21 cellular contexts compared by ENCODE assay signal in the genomic region with DNA sequence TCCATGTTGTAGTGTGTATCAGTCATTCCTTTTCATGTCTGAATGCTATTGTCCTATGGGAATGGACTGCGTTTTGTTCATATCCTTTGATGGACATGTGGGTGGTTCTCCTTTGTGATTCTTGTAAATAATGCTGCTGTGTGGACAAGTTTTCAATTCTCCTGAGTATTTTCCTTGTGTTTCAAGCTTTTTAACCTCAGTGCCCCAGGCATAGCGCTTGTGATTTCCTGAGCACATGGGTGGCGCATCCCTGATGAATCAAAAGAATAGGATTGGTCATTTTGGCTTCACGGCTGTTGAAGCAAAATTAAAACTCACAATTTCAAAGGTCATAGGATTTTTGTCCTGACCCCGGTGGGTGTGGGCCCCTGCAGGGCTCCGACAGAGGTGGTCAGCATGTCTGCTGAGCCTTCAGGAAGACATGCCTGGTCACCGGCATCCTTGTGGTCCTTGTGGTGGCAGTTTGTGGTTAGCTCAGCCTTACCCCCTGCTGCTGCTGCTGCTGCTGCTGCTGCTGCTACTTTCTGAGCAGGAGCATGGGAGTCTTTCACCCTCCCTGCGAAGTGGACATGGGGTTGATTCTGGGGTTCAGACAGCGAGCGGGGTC. TPM values are rescaled to one million over a fixed set of nuclear protein-coding genes. Genes with fewer than 3 reads are reported as not detected.
DNase-seq lines count a peak whose midpoint lies in the region; ATAC-seq lines count a peak whose summit lies in the region.
"Had no signal": no experiment of that assay in that cellular context is flagged by ENCODE, and none has a peak within 500 bp of the region (broad histone marks: within the 10 kb centered on the region; RNA-seq: fewer than 3 reads in every experiment).

No MANE protein-coding gene starts in this region.

- in situ Hi-C loops in Caki2 (cut with HindIII; ENCODE audit: low pct_unique_long_range_greater_than_20kb, low sequenced_read_pairs), result no loop called here

- H3K27me3 Mint-ChIP-seq in activated T-cell treated with anti-CD3 and anti-CD28 coated beads, Interleukin-2, amount 50 U/mL, for 4 hours (ENCODE audit: low read depth), result peaks cover 8% of the 10 kb centered on the region

- no peak for ATAC-seq in GM21737 (IDR thresholded peaks at IDR 0.05; ENCODE audit: unreplicated experiment)
- ATAC-seq in activated T-cell treated with anti-CD3 and anti-CD28 coated beads, Interleukin-2, amount 50 U/mL, for 4 hours, result no peak
- ATAC-seq: sciatic nerve; stimulated activated naive B cell treated with anti-CD40 and anti-IgM and Interleukin-4, amounts not matched to agents 10 μg/mL and 1 μg/mL and 100 μg/mL, for 72 hours had no signal

- H3K4me1 Mint-ChIP-seq in activated T-cell treated with anti-CD3 and anti-CD28 coated beads, Interleukin-2, amount 50 U/mL, for 4 hours (ENCODE audit: low read depth), result no peaks in the 10 kb centered on the region
- H3K4me1 Mint-ChIP-seq: CD4-positive, alpha-beta memory T cell; stimulated activated naive B cell treated with anti-CD40 and anti-IgM and Interleukin-4, amounts not matched to agents 10 μg/mL and 1 μg/mL and 100 μg/mL, for 72 hours had no signal

- no peaks in the 10 kb centered on the region for H3K9me3 Mint-ChIP-seq in activated T-cell treated with anti-CD3 and anti-CD28 coated beads, Interleukin-2, amount 50 U/mL, for 4 hours
- H3K9me3 Mint-ChIP-seq: stimulated activated naive B cell treated with anti-CD40 and anti-IgM and Interleukin-4, amounts not matched to agents 10 μg/mL and 1 μg/mL and 100 μg/mL, for 72 hours had no signal

- H3K4me3 Mint-ChIP-seq in activated T-cell treated with anti-CD3 and anti-CD28 coated beads, Interleukin-2, amount 50 U/mL, for 4 hours, result no peak overlapping the region
- H3K4me3 Mint-ChIP-seq: CD4-positive, alpha-beta memory T cell; stimulated activated naive B cell treated with anti-CD40 and anti-IgM and Interleukin-4, amounts not matched to agents 10 μg/mL and 1 μg/mL and 100 μg/mL, for 72 hours had no signal

- DNase-seq in Caki2 (ENCODE audit: low read depth) (peak; percentile 17), HT1080 (ENCODE audit: low read depth) (peak; percentile 83), SW480 (ENCODE audit: low spot score) (peak; percentile 38), glomerular visceral epithelial cell (ENCODE audit: extremely low spot score) (peak; percentile 66), T-helper 9 cell (no peak), dedifferentiated amniotic fluid mesenchymal stem cell (ENCODE audit: extremely low spot score) (no peak)
- DNase-seq in activated T-cell treated with anti-CD3 and anti-CD28 coated beads, Interleukin-2, amount 50 U/mL, for 4 hours, result no peak
- DNase-seq: activated CD4-positive, alpha-beta T cell treated with anti-CD3 and anti-CD28 coated beads, Interleukin-2, amount 50 U/mL, for 4 hours; amniotic stem cell; CD4-positive, alpha-beta memory T cell; DMS79; heart left ventricle; MM.1S; NCI-H1694 treated with DMSO at 0.1 percent for 48 hours; NCI-H226; stimulated activated naive B cell treated with anti-CD40 and anti-IgM and Interleukin-4, amounts not matched to agents 10 μg/mL and 1 μg/mL and 100 μg/mL, for 72 hours; tibial artery; WERI-Rb-1 had no signal

- H3K36me3 Mint-ChIP-seq in activated T-cell treated with anti-CD3 and anti-CD28 coated beads, Interleukin-2, amount 50 U/mL, for 4 hours (ENCODE audit: insufficient read depth), result no peaks in the 10 kb centered on the region
- H3K36me3 Mint-ChIP-seq: CD4-positive, alpha-beta memory T cell; stimulated activated naive B cell treated with anti-CD40 and anti-IgM and Interleukin-4, amounts not matched to agents 10 μg/mL and 1 μg/mL and 100 μg/mL, for 72 hours had no signal

RNA-seq across cellular contexts. Expression of a gene that starts 30.0 kb away (rescaled TPM):
- total RNA-seq in Caki2 (2014; rRNA removed; shearing (Covaris generic); ENCODE audit: low replicate concordance), result 1.7 and 4.7 TPM in 2 replicates
- 2.1 and 3.2 TPM in 2 replicates for total RNA-seq in HT1080 (2014; rRNA removed; shearing (Covaris generic))
- polyA plus RNA-seq in HT1080 (2015; cell fraction: cytosol; rRNA removed), result 7.0 and 8.2 TPM in 2 replicates
- polyA plus RNA-seq in HT1080 (2015; cell fraction: nucleus; rRNA removed), result 6.4 and 8.7 TPM in 2 replicates
- total RNA-seq in activated T-cell treated with anti-CD3 and anti-CD28 coated beads, Interleukin-2, amount 50 U/mL, for 4 hours, result under 1 TPM in 1 of 3 donors, not detected in 2; 0.03 TPM
- total RNA-seq: CD4-positive, alpha-beta memory T cell had no signal
- polyA plus RNA-seq: CD4-positive, alpha-beta memory T cell had no signal

RNA-seq across cellular contexts. Expression of a gene that starts 50.5 kb away (rescaled TPM):
- 0.49 and 3.8 TPM in 2 replicates for total RNA-seq in Caki2 (2014; rRNA removed; shearing (Covaris generic); ENCODE audit: low replicate concordance)
- 0.59 and 2.1 TPM in 2 replicates for total RNA-seq in HT1080 (2014; rRNA removed; shearing (Covaris generic))
- 0.33 and 0.60 TPM in 2 replicates for polyA plus RNA-seq in HT1080 (2015; cell fraction: cytosol; rRNA removed)
- 0.35 and 0.36 TPM in 2 replicates for polyA plus RNA-seq in HT1080 (2015; cell fraction: nucleus; rRNA removed)
- total RNA-seq in activated T-cell treated with anti-CD3 and anti-CD28 coated beads, Interleukin-2, amount 50 U/mL, for 4 hours, result not detected
- total RNA-seq: CD4-positive, alpha-beta memory T cell; fibroblast of lung; sciatic nerve had no signal

Comparison
In these comparisons a context has a peak if more than half of its experiments do, and no peak if none do; other contexts are left out.
1. DNase-seq: peak in Caki2 (single experiment), HT1080 (single experiment), SW480 (single experiment) and glomerular visceral epithelial cell (single experiment); none in T-helper 9 cell (single experiment), dedifferentiated amniotic fluid mesenchymal stem cell (single experiment) and activated T-cell treated with anti-CD3 and anti-CD28 coated beads, Interleukin-2, amount 50 U/mL, for 4 hours (single experiment).